ENCODE assay signal across 6 cellular contexts in the genomic region with DNA sequence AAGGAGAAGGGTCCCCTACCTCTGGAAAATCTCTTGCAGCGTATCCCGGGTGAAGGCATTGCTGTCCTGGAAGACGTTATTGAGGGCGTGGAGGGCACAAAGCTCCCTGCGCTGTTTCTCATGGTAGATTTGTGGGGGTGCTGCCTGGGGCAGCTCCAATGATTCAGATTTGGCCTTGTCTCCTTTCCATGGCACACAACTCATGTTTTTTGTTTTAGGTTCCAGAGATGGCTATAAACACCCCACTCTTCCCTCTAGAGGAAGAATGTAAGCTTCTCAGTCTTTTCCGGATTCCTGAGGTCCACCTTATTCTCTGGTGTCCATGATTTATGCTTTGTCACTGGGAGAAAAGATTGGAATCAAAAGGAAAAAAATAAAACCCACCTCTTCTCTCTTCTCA. TPM values are rescaled to one million over a fixed set of nuclear protein-coding genes. Genes with fewer than 3 reads are reported as not detected.
DNase-seq lines count a peak whose midpoint lies in the region; ATAC-seq and TF ChIP-seq lines count a peak whose summit lies in the region.

No MANE protein-coding gene starts in this region.

- DNase-seq in HEK293T (ENCODE audit: extremely low spot score) (no peak), astrocyte of the hippocampus (ENCODE audit: low read depth, low spot score) (peak; percentile 39), myocyte (ENCODE audit: low read depth) (peak; percentile 23), NCI-H345 treated with DMSO at 0.1 percent for 48 hours (lab: John Stamatoyannopoulos, UW; ENCODE audit: unreplicated experiment) (no peak)
- DNase-seq in activated CD4-positive, alpha-beta T cell treated with anti-CD3 and anti-CD28 coated beads, Interleukin-2, amount 50 U/mL, for 1 hour = no peak

- POLR2A ChIA-PET in HEK293T (lab: Yijun Ruan, JAX) = interaction anchor here (0.7 to 4.4 kb wide), 8 partner anchors 8 to 619 kb away, joined by 3 to 65 read pairs (median 6); partner anchors contain the start of genes RPL3 and TOMM22

- ATAC-seq in HG03565 (IDR thresholded peaks at IDR 0.05; ENCODE audit: unreplicated experiment) = no peak

- CTCF ChIA-PET in HEK293T (lab: Yijun Ruan, JAX) = interaction anchor here (1.4 kb wide), 1 partner anchor 18 kb away, joined by 5 read pairs; the partner anchor contains the start of gene TOMM22

TF ChIP-seq in HEK293T, 16 proteins besides CTCF, POLR2A, EP300 and RAD21:
- TF ChIP-seq, protein P1, sequence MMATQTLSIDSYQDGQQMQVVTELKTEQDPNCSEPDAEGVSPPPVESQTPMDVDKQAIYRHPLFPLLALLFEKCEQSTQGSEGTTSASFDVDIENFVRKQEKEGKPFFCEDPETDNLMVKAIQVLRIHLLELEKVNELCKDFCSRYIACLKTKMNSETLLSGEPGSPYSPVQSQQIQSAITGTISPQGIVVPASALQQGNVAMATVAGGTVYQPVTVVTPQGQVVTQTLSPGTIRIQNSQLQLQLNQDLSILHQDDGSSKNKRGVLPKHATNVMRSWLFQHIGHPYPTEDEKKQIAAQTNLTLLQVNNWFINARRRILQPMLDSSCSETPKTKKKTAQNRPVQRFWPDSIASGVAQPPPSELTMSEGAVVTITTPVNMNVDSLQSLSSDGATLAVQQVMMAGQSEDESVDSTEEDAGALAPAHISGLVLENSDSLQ (IDR thresholded peaks at IDR 0.05) = peak; percentile 76
- TF ChIP-seq SUZ12 (IDR thresholded peaks at IDR 0.05) = no peak

RNA-seq across cellular contexts. Expression of gene JOSD1, which starts 1.0 kb away (rescaled TPM):
- total RNA-seq in myocyte = 59.2 and 59.4 TPM in 2 replicates
- polyA plus RNA-seq in myocyte (2012) = 42.6 TPM

RNA-seq across cellular contexts. Expression of gene GTPBP1, which starts 6.0 kb away (rescaled TPM):
- total RNA-seq in myocyte = 31.4 and 36.9 TPM in 2 replicates
- 36.3 TPM for polyA plus RNA-seq in myocyte (2012)

RNA-seq across cellular contexts. Expression of gene TOMM22, which starts 18.0 kb away (rescaled TPM):
- total RNA-seq in myocyte = 54.7 and 56.4 TPM in 2 replicates
- polyA plus RNA-seq in myocyte (2012) = 61.4 TPM

RNA-seq across cellular contexts. Expression of gene CBY1, which starts 43.3 kb away (rescaled TPM):
- total RNA-seq in myocyte = 15.5 and 20.3 TPM in 2 replicates
- 41.4 TPM for polyA plus RNA-seq in myocyte (2012)

RNA-seq across cellular contexts. Expression of gene FAM227A, which starts 43.6 kb away (rescaled TPM):
- total RNA-seq in myocyte = 1.6 and 5.6 TPM in 2 replicates
- polyA plus RNA-seq in myocyte (2012) = 1.8 TPM

Comparison
In these comparisons a context has a peak if more than half of its experiments do, and no peak if none do; other contexts are left out.
1. DNase-seq: peak in astrocyte of the hippocampus (single experiment) and myocyte (single experiment); none in HEK293T (single experiment), NCI-H345 treated with DMSO at 0.1 percent for 48 hours (single experiment) and activated CD4-positive, alpha-beta T cell treated with anti-CD3 and anti-CD28 coated beads, Interleukin-2, amount 50 U/mL, for 1 hour (single experiment).